Comparison of ENCODE assay signal across 3 cellular contexts in the genomic region with DNA sequence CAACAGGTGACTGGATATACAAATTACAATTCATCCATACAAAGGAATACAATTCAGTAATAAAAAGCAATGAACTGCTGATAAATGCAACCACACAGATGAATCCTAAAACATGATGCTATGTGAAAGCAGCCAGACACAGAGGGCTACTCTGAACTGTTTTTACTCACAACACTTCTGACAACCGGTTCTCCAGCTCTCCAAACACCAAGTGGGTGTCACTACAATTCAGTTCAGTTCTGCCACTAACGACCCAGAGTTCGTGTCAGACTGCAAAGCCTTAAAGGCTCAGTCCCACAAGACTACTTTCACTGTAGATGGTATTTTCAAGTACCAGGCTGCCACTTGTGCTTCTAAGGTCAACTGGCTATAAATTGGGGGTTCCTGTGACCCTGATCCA.
TF ChIP-seq lines count a peak whose summit lies in the region.

No MANE protein-coding gene starts in this region.

TF ChIP-seq in SK-N-SH treated with all-trans-retinoic acid at 6 μM for 48 hours, 23 proteins besides CTCF, POLR2A, EP300 and RAD21:
- TF ChIP-seq ZNF565 (CRISPR knock-in tag; conservative IDR thresholded peaks at IDR 0.05; ENCODE audit: low read depth) (no peak), ZFP3 (CRISPR knock-in tag; IDR thresholded peaks at IDR 0.05) (no peak), SNAI2 (CRISPR knock-in tag; IDR thresholded peaks at IDR 0.05) (no peak), TOX (CRISPR knock-in tag; IDR thresholded peaks at IDR 0.05; ENCODE audit: borderline replicate concordance) (no peak), ARNTL (CRISPR knock-in tag; IDR thresholded peaks at IDR 0.05; ENCODE audit: borderline replicate concordance, low read depth) (no peak), GLIS3 (CRISPR knock-in tag; IDR thresholded peaks at IDR 0.05) (no peak), ZC3H10 (CRISPR knock-in tag; IDR thresholded peaks at IDR 0.05) (no peak)
- TF ChIP-seq, protein P1, sequence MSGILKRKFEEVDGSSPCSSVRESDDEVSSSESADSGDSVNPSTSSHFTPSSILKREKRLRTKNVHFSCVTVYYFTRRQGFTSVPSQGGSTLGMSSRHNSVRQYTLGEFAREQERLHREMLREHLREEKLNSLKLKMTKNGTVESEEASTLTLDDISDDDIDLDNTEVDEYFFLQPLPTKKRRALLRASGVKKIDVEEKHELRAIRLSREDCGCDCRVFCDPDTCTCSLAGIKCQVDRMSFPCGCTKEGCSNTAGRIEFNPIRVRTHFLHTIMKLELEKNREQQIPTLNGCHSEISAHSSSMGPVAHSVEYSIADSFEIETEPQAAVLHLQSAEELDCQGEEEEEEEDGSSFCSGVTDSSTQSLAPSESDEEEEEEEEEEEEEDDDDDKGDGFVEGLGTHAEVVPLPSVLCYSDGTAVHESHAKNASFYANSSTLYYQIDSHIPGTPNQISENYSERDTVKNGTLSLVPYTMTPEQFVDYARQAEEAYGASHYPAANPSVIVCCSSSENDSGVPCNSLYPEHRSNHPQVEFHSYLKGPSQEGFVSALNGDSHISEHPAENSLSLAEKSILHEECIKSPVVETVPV (CRISPR knock-in tag; IDR thresholded peaks at IDR 0.05): no peak
- TF ChIP-seq, protein P2, sequence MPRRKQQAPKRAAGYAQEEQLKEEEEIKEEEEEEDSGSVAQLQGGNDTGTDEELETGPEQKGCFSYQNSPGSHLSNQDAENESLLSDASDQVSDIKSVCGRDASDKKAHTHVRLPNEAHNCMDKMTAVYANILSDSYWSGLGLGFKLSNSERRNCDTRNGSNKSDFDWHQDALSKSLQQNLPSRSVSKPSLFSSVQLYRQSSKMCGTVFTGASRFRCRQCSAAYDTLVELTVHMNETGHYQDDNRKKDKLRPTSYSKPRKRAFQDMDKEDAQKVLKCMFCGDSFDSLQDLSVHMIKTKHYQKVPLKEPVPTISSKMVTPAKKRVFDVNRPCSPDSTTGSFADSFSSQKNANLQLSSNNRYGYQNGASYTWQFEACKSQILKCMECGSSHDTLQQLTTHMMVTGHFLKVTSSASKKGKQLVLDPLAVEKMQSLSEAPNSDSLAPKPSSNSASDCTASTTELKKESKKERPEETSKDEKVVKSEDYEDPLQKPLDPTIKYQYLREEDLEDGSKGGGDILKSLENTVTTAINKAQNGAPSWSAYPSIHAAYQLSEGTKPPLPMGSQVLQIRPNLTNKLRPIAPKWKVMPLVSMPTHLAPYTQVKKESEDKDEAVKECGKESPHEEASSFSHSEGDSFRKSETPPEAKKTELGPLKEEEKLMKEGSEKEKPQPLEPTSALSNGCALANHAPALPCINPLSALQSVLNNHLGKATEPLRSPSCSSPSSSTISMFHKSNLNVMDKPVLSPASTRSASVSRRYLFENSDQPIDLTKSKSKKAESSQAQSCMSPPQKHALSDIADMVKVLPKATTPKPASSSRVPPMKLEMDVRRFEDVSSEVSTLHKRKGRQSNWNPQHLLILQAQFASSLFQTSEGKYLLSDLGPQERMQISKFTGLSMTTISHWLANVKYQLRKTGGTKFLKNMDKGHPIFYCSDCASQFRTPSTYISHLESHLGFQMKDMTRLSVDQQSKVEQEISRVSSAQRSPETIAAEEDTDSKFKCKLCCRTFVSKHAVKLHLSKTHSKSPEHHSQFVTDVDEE (CRISPR knock-in tag; IDR thresholded peaks at IDR 0.05): no peak
TF ChIP-seq in SK-N-SH treated with all-trans-retinoic acid at 6 μM for 48 hours: peak in this region for 0.

TF ChIP-seq in SK-N-SH, 30 proteins besides CTCF, POLR2A, EP300 and RAD21:
- TF ChIP-seq SIN3A (IDR thresholded peaks at IDR 0.05; ENCODE audit: borderline replicate concordance, low read depth, low read length) (no peak), GATA2 (CRISPR knock-in tag; IDR thresholded peaks at IDR 0.05) (no peak), NFIC (IDR thresholded peaks at IDR 0.05; ENCODE audit: borderline replicate concordance) (no peak)
- TF ChIP-seq, protein P3, sequence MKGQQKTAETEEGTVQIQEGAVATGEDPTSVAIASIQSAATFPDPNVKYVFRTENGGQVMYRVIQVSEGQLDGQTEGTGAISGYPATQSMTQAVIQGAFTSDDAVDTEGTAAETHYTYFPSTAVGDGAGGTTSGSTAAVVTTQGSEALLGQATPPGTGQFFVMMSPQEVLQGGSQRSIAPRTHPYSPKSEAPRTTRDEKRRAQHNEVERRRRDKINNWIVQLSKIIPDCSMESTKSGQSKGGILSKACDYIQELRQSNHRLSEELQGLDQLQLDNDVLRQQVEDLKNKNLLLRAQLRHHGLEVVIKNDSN (IDR thresholded peaks at IDR 0.05; ENCODE audit: borderline replicate concordance, low read depth): no peak

TF ChIP-seq in endothelial cell of umbilical vein, 7 proteins besides CTCF, POLR2A, EP300 and RAD21:
- no peak for TF ChIP-seq MYC (IDR thresholded peaks at IDR 0.05; ENCODE audit: low read depth, low read length)
TF ChIP-seq in endothelial cell of umbilical vein: peak in this region for 0.
